ENCODE assay signal across 15 cellular contexts in the genomic region with DNA sequence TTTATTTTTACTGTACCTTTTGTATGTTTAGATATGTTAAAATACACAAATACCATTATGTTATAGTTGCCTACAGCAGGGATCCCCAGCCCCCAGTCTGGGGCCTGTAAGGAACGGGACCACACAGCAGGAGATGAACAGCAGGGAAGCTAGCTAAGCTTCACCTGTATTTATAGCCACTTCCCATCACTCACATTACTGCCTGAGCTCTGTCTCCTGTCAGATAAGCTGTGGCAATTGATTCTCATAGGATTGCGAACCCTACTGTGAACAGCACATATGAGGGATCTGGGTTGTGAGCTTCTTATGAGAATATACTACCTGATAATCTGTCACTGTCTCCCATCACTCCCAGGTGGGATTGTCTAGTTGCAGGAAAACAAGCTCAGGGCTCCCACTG.
"Had no signal": no experiment of that assay in that cellular context is flagged by ENCODE, and none has a peak within 500 bp of the region (broad histone marks: within the 10 kb centered on the region; RNA-seq: fewer than 3 reads in every experiment).

No MANE protein-coding gene starts in this region.

- H3K27me3 ChIP-seq: neutrophil, right lobe of liver, tibial artery, upper lobe of left lung, vagina had no signal

- H3K36me3 Mint-ChIP-seq: naive thymus-derived CD4-positive, alpha-beta T cell; stimulated activated memory B cell treated with anti-CD40 and anti-IgM and Interleukin-4, amounts not matched to agents 10 μg/mL and 1 μg/mL and 100 μg/mL, for 72 hours had no signal

- ATAC-seq: esophagus mucosa; heart left ventricle; naive thymus-derived CD4-positive, alpha-beta T cell; psoas muscle; right lobe of liver; stimulated activated memory B cell treated with anti-CD40 and anti-IgM and Interleukin-4, amounts not matched to agents 10 μg/mL and 1 μg/mL and 100 μg/mL, for 72 hours had no signal

- H3K27me3 Mint-ChIP-seq: stimulated activated memory B cell treated with anti-CD40 and anti-IgM and Interleukin-4, amounts not matched to agents 10 μg/mL and 1 μg/mL and 100 μg/mL, for 72 hours; stimulated activated naive CD8-positive, alpha-beta T cell treated with anti-CD3 and anti-CD28 coated beads, Interleukin-15, Interleukin-2, amounts not matched to agents 100 ng/mL and 50 ng/mL, for 24 hours had no signal

- H3K4me1 Mint-ChIP-seq: naive thymus-derived CD4-positive, alpha-beta T cell; stimulated activated memory B cell treated with anti-CD40 and anti-IgM and Interleukin-4, amounts not matched to agents 10 μg/mL and 1 μg/mL and 100 μg/mL, for 72 hours had no signal

- H3K27ac ChIP-seq: heart left ventricle, neutrophil, psoas muscle, right lobe of liver, tibial artery, upper lobe of left lung, vagina had no signal

- H3K27ac Mint-ChIP-seq: naive thymus-derived CD4-positive, alpha-beta T cell; stimulated activated memory B cell treated with anti-CD40 and anti-IgM and Interleukin-4, amounts not matched to agents 10 μg/mL and 1 μg/mL and 100 μg/mL, for 72 hours; stimulated activated naive CD8-positive, alpha-beta T cell treated with anti-CD3 and anti-CD28 coated beads, Interleukin-15, Interleukin-2, amounts not matched to agents 100 ng/mL and 50 ng/mL, for 24 hours had no signal

- H3K9me3 ChIP-seq: heart left ventricle, neutrophil, psoas muscle, right lobe of liver, tibial artery, upper lobe of left lung, vagina had no signal

- H3K4me1 ChIP-seq: psoas muscle, right lobe of liver, tibial artery, upper lobe of left lung, vagina had no signal

- H3K4me3 Mint-ChIP-seq: naive thymus-derived CD4-positive, alpha-beta T cell; stimulated activated memory B cell treated with anti-CD40 and anti-IgM and Interleukin-4, amounts not matched to agents 10 μg/mL and 1 μg/mL and 100 μg/mL, for 72 hours; stimulated activated naive CD8-positive, alpha-beta T cell treated with anti-CD3 and anti-CD28 coated beads, Interleukin-15, Interleukin-2, amounts not matched to agents 100 ng/mL and 50 ng/mL, for 24 hours had no signal

- DNase-seq: effector memory CD4-positive, alpha-beta T cell; heart left ventricle; hippocampal formation; naive thymus-derived CD4-positive, alpha-beta T cell; psoas muscle; retina; right lobe of liver; stimulated activated CD4-positive, alpha-beta T cell treated with anti-CD3 and anti-CD28 coated beads, Interleukin-4, amount 100 ng/mL, for 24 hours; tibial artery; upper lobe of left lung had no signal

- H3K9me3 Mint-ChIP-seq: stimulated activated memory B cell treated with anti-CD40 and anti-IgM and Interleukin-4, amounts not matched to agents 10 μg/mL and 1 μg/mL and 100 μg/mL, for 72 hours; stimulated activated naive CD8-positive, alpha-beta T cell treated with anti-CD3 and anti-CD28 coated beads, Interleukin-15, Interleukin-2, amounts not matched to agents 100 ng/mL and 50 ng/mL, for 24 hours had no signal
